In genomic region chr1:234917495-234918188, GRCh38 we compare ENCODE assay signal across 14 cellular contexts.
DNase-seq lines count a peak whose midpoint lies in the region; ATAC-seq, FAIRE-seq and TF ChIP-seq lines count a peak whose summit lies in the region.
"Had no signal": no experiment of that assay in that cellular context is flagged by ENCODE, and none has a peak within 500 bp of the region (broad histone marks: within the 10 kb centered on the region; RNA-seq: fewer than 3 reads in every experiment).

No MANE protein-coding gene starts in this region.

- TF ChIP-seq EP300 in HepG2 (IDR thresholded peaks at IDR 0.05; ENCODE audit: low read depth in 2 of 2, low read length in 2 of 2) (no peak), HepG2 (CRISPR knock-in tag; IDR thresholded peaks at IDR 0.05; ENCODE audit: borderline replicate concordance) (no peak)

- no TSS peak for BruUV-seq in HepG2 (replicated peaks; lab: Mats Ljungman, UMichigan)

- H4K20me1 ChIP-seq in HepG2 (ENCODE audit: insufficient read depth, low read length) = no peaks in the 10 kb centered on the region

- H2AFZ ChIP-seq in HepG2 (ENCODE audit: low read length) = no peak overlapping the region

- no peak for FAIRE-seq in HepG2 (lab: Jason Lieb, UNC)

- peaks cover 31% of the 10 kb centered on the region for H3K4me1 Mint-ChIP-seq in progenitor cell of endocrine pancreas (ENCODE audit: low read depth)

- no peak overlapping the region for H3K4me2 ChIP-seq in HepG2 (ENCODE audit: low read depth, low read length)

- H3K4me1 ChIP-seq in HepG2 (ENCODE audit: insufficient read depth, low read length) (peaks cover 54% of the 10 kb centered on the region), aorta (ENCODE audit: control insufficient read depth in 1 of 2, insufficient read depth in 2 of 2, low read length in 2 of 2) (peaks cover 2 to 3% of the 10 kb centered on the region in 2 donors)

- CTCF ChIA-PET in HepG2 (lab: Yijun Ruan, JAX; ENCODE audit: low intra/inter-chr PET ratio, low total read pairs) = no interaction called here

- no peak for DNase-seq in Right ventricle myocardium inferior (ENCODE audit: missing footprints)
- no peak for DNase-seq in cardiac septum (ENCODE audit: low spot score)
- DNase-seq in HepG2 (ENCODE audit: low spot score) = no peak
- no peak for DNase-seq in progenitor cell of endocrine pancreas (ENCODE audit: low spot score, unreplicated experiment)
- DNase-seq in aorta = peak in 1 of 2 donors; percentile 77
- no peak for DNase-seq in G401 (ENCODE audit: low spot score)
- no peak for DNase-seq in SIG-M5 treated with dmso at 0.1 percent for 504 hours (lab: John Stamatoyannopoulos, UW; ENCODE audit: unreplicated experiment)
- DNase-seq: activated CD4-positive, alpha-beta T cell treated with anti-CD3 and anti-CD28 coated beads for 4 hours; NCI-H1105; NCI-H226; substantia nigra had no signal

- H3K9me3 Mint-ChIP-seq in progenitor cell of endocrine pancreas (ENCODE audit: low read depth) = no peaks in the 10 kb centered on the region
- H3K9me3 Mint-ChIP-seq: mesothelial cell of epicardium had no signal

- TF ChIP-seq CTCF in HepG2 (CRISPR knock-in tag; IDR thresholded peaks at IDR 0.05) (no peak), progenitor cell of endocrine pancreas (IDR thresholded peaks at IDR 0.05; ENCODE audit: unreplicated experiment) (no peak)

- H3K27me3 Mint-ChIP-seq in progenitor cell of endocrine pancreas = no peaks in the 10 kb centered on the region

- POLR2A ChIA-PET in HepG2 (lab: Yijun Ruan, JAX) = interaction anchor here (1.3 kb wide), 1 partner anchor 40 kb away, joined by 6 read pairs; no protein-coding TSS in a partner anchor

- in situ Hi-C loops in HepG2 (cut with HindIII; ENCODE audit: extremely low pct_ligation_motif_present, low pct_unique_long_range_greater_than_20kb) = no loop called here
- in situ Hi-C loops in G401 (cut with HindIII; ENCODE audit: low sequenced_read_pairs) = no loop called here

- peak; percentile 0 for ATAC-seq in Right ventricle myocardium inferior
- no peak for ATAC-seq in HepG2
- ATAC-seq in aorta (ENCODE audit: low FRiP score) = no peak
- ATAC-seq in HG02970 (IDR thresholded peaks at IDR 0.05; ENCODE audit: low FRiP score, unreplicated experiment) = no peak

- no peaks in the 10 kb centered on the region for H3K79me2 ChIP-seq in HepG2 (ENCODE audit: insufficient read depth, low read length)

- H3K4me3 ChIP-seq in HepG2 (replicated peaks in 1 of 3; ENCODE audit: insufficient read depth in 1 of 3, low read depth in 2 of 3, low read length in 3 of 3) (no peak overlapping the region), aorta (ENCODE audit: low read length in 2 of 2) (no peak overlapping the region)
- H3K4me3 ChIP-seq: cardiac muscle cell had no signal

- H3K9me3 ChIP-seq in HepG2 (ENCODE audit: low read length) (0 out of 2 replicates have a peak, but pooled peaks cover 4% of the 10 kb centered on the region), aorta (ENCODE audit: control insufficient read depth, low read length) (no peaks in the 10 kb centered on the region)

- 94% methylated on average over 23 of the region's 23 CpGs for whole genome bisulfite sequencing in HepG2 (ENCODE audit: low lambda C conversion rate)
- WGBS in aorta, 2 donors = 57 to 58% methylated on average over 23 of the region's 23 CpGs

- peak overlapping the region; percentile 46 for H3K27ac Mint-ChIP-seq in progenitor cell of endocrine pancreas
- H3K27ac Mint-ChIP-seq: mesothelial cell of epicardium had no signal

- no peak overlapping the region for H3K27ac ChIP-seq in HepG2 (ENCODE audit: extremely low read length, insufficient read depth, low read length)
- H3K27ac ChIP-seq in aorta (ENCODE audit: low read depth in 1 of 2, low read length in 2 of 2) = peak overlapping the region; percentile 37 to 83

- H3K36me3 Mint-ChIP-seq in progenitor cell of endocrine pancreas (ENCODE audit: insufficient read depth) = no peaks in the 10 kb centered on the region
- H3K36me3 Mint-ChIP-seq: mesothelial cell of epicardium had no signal

- H3K9ac ChIP-seq in HepG2 (ENCODE audit: insufficient read depth, low read depth, low read length) = no peak overlapping the region

- H3K36me3 ChIP-seq in HepG2 (replicated peaks in 1 of 2; ENCODE audit: control insufficient read depth in 1 of 2, insufficient read depth in 2 of 2, low read length in 2 of 2) (no peaks in the 10 kb centered on the region), aorta (ENCODE audit: control insufficient read depth in 1 of 2, insufficient read depth in 2 of 2, low read length in 1 of 2) (no peaks in the 10 kb centered on the region)
- H3K36me3 ChIP-seq: cardiac muscle cell had no signal

- intact Hi-C loops in Right ventricle myocardium inferior (cut with DNase I) (loop anchor here (1.0 to 5.0 kb wide), 3 partner anchors 80 to 193 kb away; no protein-coding TSS in a partner anchor), cardiac septum (cut with DNase I) (loop anchor here (1.0 to 5.0 kb wide), 6 partner anchors 45 to 315 kb away; no protein-coding TSS in a partner anchor), HepG2 (cut with micrococcal nuclease; ENCODE audit: unreplicated experiment) (no loop called here), aorta (cut with DNase I) (loop anchor here (2.0 to 10.0 kb wide), 9 partner anchors 50 to 423 kb away; partner anchors contain the start of gene IRF2BP2 (in 1 of the 2))

- H3K27me3 ChIP-seq in HepG2 (ENCODE audit: control insufficient read depth in 1 of 2, insufficient read depth in 2 of 2, low read length in 2 of 2) (no peaks in the 10 kb centered on the region), aorta (ENCODE audit: control insufficient read depth in 1 of 2, insufficient read depth in 2 of 2, low read length in 1 of 2) (no peaks in the 10 kb centered on the region)
- H3K27me3 ChIP-seq: cardiac muscle cell had no signal

- TF ChIP-seq RAD21 in HepG2 (CRISPR knock-in tag; IDR thresholded peaks at IDR 0.05) = no peak

- H3K4me3 Mint-ChIP-seq in progenitor cell of endocrine pancreas (ENCODE audit: low read depth) = no peak overlapping the region
- H3K4me3 Mint-ChIP-seq: mesothelial cell of epicardium had no signal

- TF ChIP-seq POLR2A in HepG2 (IDR thresholded peaks at IDR 0.05; ENCODE audit: insufficient read depth in 1 of 2, low read depth in 2 of 2, low read length in 2 of 2) = no peak

TF ChIP-seq in HepG2, 621 proteins besides CTCF, POLR2A, EP300 and RAD21:
- TF ChIP-seq KLF16 (CRISPR knock-in tag; IDR thresholded peaks at IDR 0.05) (no peak), ZNF512 (CRISPR knock-in tag; IDR thresholded peaks at IDR 0.05) (no peak), RXRA (CRISPR knock-in tag; IDR thresholded peaks at IDR 0.05) (0 out of 2 replicates have a peak, but pooled peaks have one; percentile 13), THRA (CRISPR knock-in tag; IDR thresholded peaks at IDR 0.05; ENCODE audit: borderline replicate concordance) (peak; percentile 40; the same call in 1 of the 2 replicates), ZNF264 (CRISPR knock-in tag; IDR thresholded peaks at IDR 0.05) (peak; percentile 96)
